Comparison of ENCODE assay signal across 7 cellular contexts in genomic region chr17:27921599-27921998, GRCh38.
"Had no signal": no experiment of that assay in that cellular context is flagged by ENCODE, and none has a peak within 500 bp of the region (broad histone marks: within the 10 kb centered on the region; RNA-seq: fewer than 3 reads in every experiment).

No MANE protein-coding gene starts in this region.

- FAIRE-seq: HepG2, K562 had no signal

- DNase-seq: IMR-90, KBM-7, KG1 had no signal

- H3K27ac ChIP-seq: HL-60, KMS-11 had no signal

- ATAC-seq: HepG2, K562 had no signal

- H3K4me3 ChIP-seq: K562 had no signal

- H3K4me2 ChIP-seq: KMS-11 had no signal
